9 cellular contexts compared by ENCODE assay signal in genomic region chr7:91565499-91566331, GRCh38.
DNase-seq lines count a peak whose midpoint lies in the region; ATAC-seq lines count a peak whose summit lies in the region.
"Had no signal": no experiment of that assay in that cellular context is flagged by ENCODE, and none has a peak within 500 bp of the region (broad histone marks: within the 10 kb centered on the region; RNA-seq: fewer than 3 reads in every experiment).

No MANE protein-coding gene starts in this region.

- peak; percentile 18 for ATAC-seq in esophagus mucosa
- ATAC-seq in HG03565 (IDR thresholded peaks at IDR 0.05; ENCODE audit: unreplicated experiment), result no peak

- intact Hi-C loops in posterior cingulate gyrus (cut with DNase I), result no loop called here

- DNase-seq in ELF-1 (ENCODE audit: low read depth, low spot score) (peak; percentile 28), NCI-H526 (lab: John Stamatoyannopoulos, UW) (peak; percentile 73), posterior cingulate gyrus (peak in 8 of 10 donors; percentile 10 to 83 (median 40)), NCI-H1048 (lab: John Stamatoyannopoulos, UW) (no peak)
- no peak for DNase-seq in activated naive CD4-positive, alpha-beta T cell treated with anti-CD3 and anti-CD28 coated beads, Interleukin-2, amount 50 U/mL, for 16 hours
- no peak for DNase-seq in stimulated activated CD8-positive, alpha-beta memory T cell treated with anti-CD3 and anti-CD28 coated beads, Interleukin-4, amount 100 ng/mL, for 48 hours
- DNase-seq: activated CD4-positive, alpha-beta memory T cell treated with anti-CD3 and anti-CD28 coated beads, Interleukin-2, amount 10 ng/mL, durations not matched to agents 7 days and 5 days had no signal

Comparison
In these comparisons a context has a peak if more than half of its experiments do, and no peak if none do; other contexts are left out.
1. DNase-seq: peak in ELF-1 (single experiment), NCI-H526 (2 of 2) and posterior cingulate gyrus (8 of 10); none in NCI-H1048 (single experiment), activated naive CD4-positive, alpha-beta T cell treated with anti-CD3 and anti-CD28 coated beads, Interleukin-2, amount 50 U/mL, for 16 hours (single experiment) and stimulated activated CD8-positive, alpha-beta memory T cell treated with anti-CD3 and anti-CD28 coated beads, Interleukin-4, amount 100 ng/mL, for 48 hours (single experiment).